In the genomic region with DNA sequence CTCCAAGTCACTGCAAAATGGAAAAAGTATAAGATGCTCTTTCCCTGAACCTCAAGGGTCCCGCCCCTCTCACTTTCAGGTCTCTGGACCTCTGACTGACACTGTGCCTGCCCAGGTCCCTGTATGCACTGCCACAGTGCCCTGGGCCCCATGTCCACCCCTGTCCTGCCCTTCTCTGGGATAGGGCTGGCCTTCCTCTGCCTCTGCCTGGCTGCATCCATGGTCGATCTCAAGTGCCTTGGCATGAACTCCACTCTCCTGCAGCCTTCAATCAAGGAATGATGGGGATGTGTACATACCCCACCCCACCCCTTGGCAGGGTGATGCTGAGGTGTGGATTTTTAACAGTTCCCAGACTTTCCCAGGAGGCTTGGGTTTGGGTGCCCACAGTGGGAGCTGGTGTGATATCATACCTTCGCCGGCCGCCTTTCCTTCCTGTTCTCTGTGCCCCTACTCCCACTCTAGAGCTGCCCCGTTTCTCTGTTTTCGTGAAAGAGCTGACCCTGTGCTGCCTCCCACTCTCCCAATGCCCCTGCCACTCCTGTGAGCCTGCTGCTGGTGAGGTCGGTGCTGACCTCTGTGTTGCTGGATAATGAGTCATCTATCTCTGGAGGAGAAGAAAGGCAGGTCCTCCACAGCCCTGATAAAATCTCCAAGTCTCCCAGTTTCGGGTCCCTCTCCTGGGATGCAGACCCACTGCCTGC, we compare ENCODE assay signal across 10 cellular contexts. TPM values are rescaled to one million over a fixed set of nuclear protein-coding genes. Genes with fewer than 3 reads are reported as not detected.
DNase-seq lines count a peak whose midpoint lies in the region; ATAC-seq and TF ChIP-seq lines count a peak whose summit lies in the region.
"Had no signal": no experiment of that assay in that cellular context is flagged by ENCODE, and none has a peak within 500 bp of the region (broad histone marks: within the 10 kb centered on the region; RNA-seq: fewer than 3 reads in every experiment).

No MANE protein-coding gene starts in this region.

- intact Hi-C loops in sigmoid colon (cut with DNase I): loop anchor here (5.0 kb wide), 1 partner anchor 192 kb away; the partner anchor contains the start of genes MZT2B and SMPD4
- intact Hi-C loops in body of pancreas (cut with DNase I): no loop called here
- intact Hi-C loops in aorta (cut with DNase I): loop anchor here in 1 of 2 donors (10.0 kb wide), 1 partner anchor 420 kb away; no protein-coding TSS in a partner anchor

- H3K9me3 Mint-ChIP-seq in activated CD8-positive, alpha-beta memory T cell treated with anti-CD3 and anti-CD28 coated beads, Interleukin-2, amount 10 ng/mL, durations not matched to agents 7 days and 5 days (ENCODE audit: low read depth): no peaks in the 10 kb centered on the region

- peak overlapping the region; percentile 72 for H3K27ac Mint-ChIP-seq in activated CD8-positive, alpha-beta memory T cell treated with anti-CD3 and anti-CD28 coated beads, Interleukin-2, amount 10 ng/mL, durations not matched to agents 7 days and 5 days
- H3K27ac Mint-ChIP-seq in T-helper 17 cell: peak overlapping the region; percentile 96

- 91 to 94% methylated on average over 9 of the region's 9 CpGs for WGBS in sigmoid colon, 2 donors
- WGBS in body of pancreas, 2 donors: 87 to 91% methylated on average over 9 of the region's 9 CpGs
- WGBS in aorta, 2 donors: 87 to 88% methylated on average over 9 of the region's 9 CpGs

- no peaks in the 10 kb centered on the region for H3K9me3 ChIP-seq in T-helper 17 cell (ENCODE audit: control insufficient read depth, low read length, poor library complexity, severe bottlenecking)
- H3K9me3 ChIP-seq in sigmoid colon: no peaks in the 10 kb centered on the region
- H3K9me3 ChIP-seq in body of pancreas: no peaks in the 10 kb centered on the region
- H3K9me3 ChIP-seq in aorta (ENCODE audit: control insufficient read depth, low read length): no peaks in the 10 kb centered on the region
- H3K9me3 ChIP-seq: vagina had no signal

- no peak for ATAC-seq in activated CD8-positive, alpha-beta memory T cell treated with anti-CD3 and anti-CD28 coated beads, Interleukin-2, amount 10 ng/mL, durations not matched to agents 7 days and 5 days
- no peak for ATAC-seq in T-helper 17 cell
- ATAC-seq in body of pancreas: no peak
- ATAC-seq in HG03439 (IDR thresholded peaks at IDR 0.05; ENCODE audit: unreplicated experiment): no peak
- no peak for ATAC-seq in aorta (ENCODE audit: low FRiP score)

- CTCF ChIA-PET in activated CD8-positive, alpha-beta memory T cell treated with anti-CD3 and anti-CD28 coated beads, Interleukin-2, amount 10 ng/mL, durations not matched to agents 7 days and 5 days (lab: Charles Lee): no interaction called here

- TF ChIP-seq POLR2A in sigmoid colon (IDR thresholded peaks at IDR 0.05) (no peak), body of pancreas (IDR thresholded peaks at IDR 0.05) (no peak)

- no peak for DNase-seq in activated CD8-positive, alpha-beta memory T cell treated with anti-CD3 and anti-CD28 coated beads, Interleukin-2, amount 10 ng/mL, durations not matched to agents 7 days and 5 days
- DNase-seq in activated CD8-positive, alpha-beta memory T cell treated with anti-CD3 and anti-CD28 coated beads, Interleukin-2, amount 50 U/mL, for 48 hours: no peak
- DNase-seq in T-helper 17 cell (no peak), fibroblast of the aortic adventitia (ENCODE audit: low read depth) (no peak), sigmoid colon (peak; percentile 56), body of pancreas (no peak), aorta (no peak)
- DNase-seq: NCI-H510A treated with DMSO at 0.1 percent for 48 hours had no signal

- H3K4me3 ChIP-seq in fibroblast of the aortic adventitia (ENCODE audit: low read depth, low read length) (peak overlapping the region; percentile 28), sigmoid colon (no peak overlapping the region), body of pancreas (no peak overlapping the region), aorta (ENCODE audit: low read length in 2 of 2) (no peak overlapping the region)
- H3K4me3 ChIP-seq: vagina had no signal

- TF ChIP-seq CTCF in fibroblast of the aortic adventitia (IDR thresholded peaks at IDR 0.05; ENCODE audit: insufficient read depth, low read length) (no peak), sigmoid colon (IDR thresholded peaks at IDR 0.05) (no peak), body of pancreas (IDR thresholded peaks at IDR 0.05) (no peak)

- H3K36me3 ChIP-seq in sigmoid colon: peaks cover 0 to 18% (median 7%) of the 10 kb centered on the region in 4 donors
- peaks cover 0 to 2% of the 10 kb centered on the region in 2 donors for H3K36me3 ChIP-seq in body of pancreas (replicated peaks in 1 of 2; ENCODE audit: insufficient read depth in 1 of 2, low read depth in 2 of 2)
- no peaks in the 10 kb centered on the region for H3K36me3 ChIP-seq in aorta (ENCODE audit: control insufficient read depth in 1 of 2, insufficient read depth in 2 of 2, low read length in 1 of 2)
- H3K36me3 ChIP-seq: vagina had no signal

- H3K4me1 ChIP-seq in sigmoid colon (peaks cover 0 to 33% (median 27%) of the 10 kb centered on the region in 4 donors), body of pancreas (peaks cover 30% of the 10 kb centered on the region), aorta (ENCODE audit: control insufficient read depth in 1 of 2, insufficient read depth in 2 of 2, low read length in 2 of 2) (no peaks in the 10 kb centered on the region)

- H3K27ac ChIP-seq in sigmoid colon (no peak overlapping the region), body of pancreas (no peak overlapping the region), aorta (ENCODE audit: low read depth in 1 of 2, low read length in 2 of 2) (no peak overlapping the region)
- H3K27ac ChIP-seq: vagina had no signal

- TF ChIP-seq EP300 in sigmoid colon (IDR thresholded peaks at IDR 0.05): no peak

- H3K4me3 Mint-ChIP-seq in activated CD8-positive, alpha-beta memory T cell treated with anti-CD3 and anti-CD28 coated beads, Interleukin-2, amount 10 ng/mL, durations not matched to agents 7 days and 5 days: peak overlapping the region; percentile 12
- no peak overlapping the region for H3K4me3 Mint-ChIP-seq in T-helper 17 cell

- H3K36me3 Mint-ChIP-seq in activated CD8-positive, alpha-beta memory T cell treated with anti-CD3 and anti-CD28 coated beads, Interleukin-2, amount 10 ng/mL, durations not matched to agents 7 days and 5 days: peaks cover 50% of the 10 kb centered on the region
- peaks cover 10% of the 10 kb centered on the region for H3K36me3 Mint-ChIP-seq in T-helper 17 cell (ENCODE audit: low read depth)

- peaks cover 82% of the 10 kb centered on the region for H3K4me1 Mint-ChIP-seq in activated CD8-positive, alpha-beta memory T cell treated with anti-CD3 and anti-CD28 coated beads, Interleukin-2, amount 10 ng/mL, durations not matched to agents 7 days and 5 days
- H3K4me1 Mint-ChIP-seq in T-helper 17 cell: peaks cover 70% of the 10 kb centered on the region

- H3K27me3 ChIP-seq in sigmoid colon (no peaks in the 10 kb centered on the region), body of pancreas (no peaks in the 10 kb centered on the region), aorta (ENCODE audit: control insufficient read depth in 1 of 2, insufficient read depth in 2 of 2, low read length in 1 of 2) (no peaks in the 10 kb centered on the region)
- H3K27me3 ChIP-seq: vagina had no signal

- no peaks in the 10 kb centered on the region for H3K27me3 Mint-ChIP-seq in activated CD8-positive, alpha-beta memory T cell treated with anti-CD3 and anti-CD28 coated beads, Interleukin-2, amount 10 ng/mL, durations not matched to agents 7 days and 5 days
- no peaks in the 10 kb centered on the region for H3K27me3 Mint-ChIP-seq in T-helper 17 cell

RNA-seq across cellular contexts. Expression of gene PTPN18, which starts 18.9 kb away (rescaled TPM):
- 10 to 100 TPM; 82.3 to 90.5 TPM for total RNA-seq in activated CD8-positive, alpha-beta memory T cell treated with anti-CD3 and anti-CD28 coated beads, Interleukin-2, amount 10 ng/mL, durations not matched to agents 7 days and 5 days
- total RNA-seq in T-helper 17 cell (100 to 1,000 TPM in 1 of 2 donors, 10 to 100 TPM in 1; 53.2 to 102 TPM), fibroblast of the aortic adventitia (ENCODE audit: low replicate concordance) (22.2 and 25.8 TPM in 2 replicates), sigmoid colon (10 to 100 TPM; 30.0 to 39.2 (median 37.4) TPM), body of pancreas (100 to 1,000 TPM in 1 of 2 donors, 10 to 100 TPM in 1; 61.7 to 156 TPM), aorta (10 to 100 TPM; 37.3 to 71.0 TPM)
- polyA plus RNA-seq in sigmoid colon (100 to 1,000 TPM in 1 of 3 donors, 10 to 100 TPM in 2; 49.7 to 113 (median 55.3) TPM), aorta (10 to 100 TPM; 41.8 to 44.2 TPM)

RNA-seq across cellular contexts. Expression of gene IMP4, which starts 32.0 kb away (rescaled TPM):
- total RNA-seq in activated CD8-positive, alpha-beta memory T cell treated with anti-CD3 and anti-CD28 coated beads, Interleukin-2, amount 10 ng/mL, durations not matched to agents 7 days and 5 days: 100 to 1,000 TPM in 1 of 2 experiments, 10 to 100 TPM in 1; 85.8 to 115 TPM
- total RNA-seq in T-helper 17 cell (10 to 100 TPM; 59.3 to 65.6 TPM), fibroblast of the aortic adventitia (ENCODE audit: low replicate concordance) (59.0 and 66.1 TPM in 2 replicates), sigmoid colon (100 to 1,000 TPM in 1 of 4 donors, 10 to 100 TPM in 3; 71.2 to 130 (median 81.2) TPM), body of pancreas (10 to 100 TPM; 77.5 to 78.1 TPM), aorta (10 to 100 TPM; 44.3 to 47.0 TPM)
- polyA plus RNA-seq in sigmoid colon (10 to 100 TPM; 48.0 to 85.0 (median 51.3) TPM), aorta (10 to 100 TPM; 42.4 to 77.2 TPM)
